In genomic region chr12:10021342-10021741, GRCh38 we compare ENCODE assay signal across 38 cellular contexts. TPM values are rescaled to one million over a fixed set of nuclear protein-coding genes. Genes with fewer than 3 reads are reported as not detected.
"Had no signal": no experiment of that assay in that cellular context is flagged by ENCODE, and none has a peak within 500 bp of the region (broad histone marks: within the 10 kb centered on the region; RNA-seq: fewer than 3 reads in every experiment).

No MANE protein-coding gene starts in this region.

- DNase-seq: activated B cell treated with CpG ODN at 0.5 μM for 24 hours; activated CD4-positive, alpha-beta memory T cell treated with anti-CD3 and anti-CD28 coated beads for 36 hours; activated CD4-positive, alpha-beta T cell treated with anti-CD3 and anti-CD28 coated beads for 4 hours; activated CD4-positive, alpha-beta T cell treated with anti-CD3 and anti-CD28 coated beads, Interleukin-2, amount 10 ng/mL, durations not matched to agents 24 days and 14 days; activated CD4-positive, alpha-beta T cell treated with anti-CD3 and anti-CD28 coated beads, Interleukin-2, amount 50 U/mL, for 1 hour; activated CD4-positive, alpha-beta T cell treated with anti-CD3 and anti-CD28 coated beads, Interleukin-2, amount 50 U/mL, for 4 hours; activated CD4-positive, CD25-positive, alpha-beta regulatory T cell treated with anti-CD3 and anti-CD28 coated beads, Interleukin-2, amount 50 U/mL, for 72 hours; activated CD8-positive, alpha-beta memory T cell treated with anti-CD3 and anti-CD28 coated beads, Interleukin-2, amount 50 U/mL, for 4 hours; activated CD8-positive, alpha-beta T cell treated with anti-CD3 and anti-CD28 coated beads for 36 hours; activated effector memory CD4-positive, alpha-beta T cell treated with anti-CD3 and anti-CD28 coated beads, Interleukin-2, amount 50 U/mL, for 16 hours; activated gamma-delta T cell treated with Interleukin-2 at 50 U/mL for 16 hours; activated naive CD4-positive, alpha-beta T cell; activated naive CD4-positive, alpha-beta T cell treated with anti-CD3 and anti-CD28 coated beads for 36 hours; activated naive CD4-positive, alpha-beta T cell treated with anti-CD3 and anti-CD28 coated beads, Interleukin-2, amount 50 U/mL, for 16 hours; activated naive CD8-positive, alpha-beta T cell treated with anti-CD3 and anti-CD28 coated beads for 36 hours; activated T-cell treated with anti-CD3 and anti-CD28 coated beads for 4 hours; activated T-cell treated with anti-CD3 and anti-CD28 coated beads, Interleukin-2, amount 50 U/mL, for 1 hour; activated T-cell treated with anti-CD3 and anti-CD28 coated beads, Interleukin-2, amount 50 U/mL, for 4 hours; activated T-cell treated with anti-CD3 and anti-CD28 coated beads, Interleukin-2, amount 50 U/mL, for 72 hours; adrenal gland; amniotic stem cell; aorta; body of pancreas; brain microvascular endothelial cell; central memory CD4-positive, alpha-beta T cell; T-helper 17 cell; T-helper 9 cell had no signal

- H3K9me3 ChIP-seq: adrenal gland, body of pancreas, breast epithelium had no signal

- H3K36me3 ChIP-seq: adrenal gland, brain microvascular endothelial cell, breast epithelium had no signal

- H3K27ac ChIP-seq: adrenal gland, body of pancreas, brain microvascular endothelial cell, breast epithelium, VCaP had no signal

- H3K27me3 ChIP-seq: adrenal gland, body of pancreas, brain microvascular endothelial cell, breast epithelium had no signal

- H3K4me1 ChIP-seq: adrenal gland, body of pancreas, breast epithelium had no signal

- ATAC-seq: activated CD8-positive, alpha-beta T cell treated with anti-CD3 and anti-CD28 coated beads for 36 hours; activated naive CD4-positive, alpha-beta T cell treated with anti-CD3 and anti-CD28 coated beads, Interleukin-2, amount 50 U/mL, for 72 hours; activated T-cell treated with anti-CD3 and anti-CD28 coated beads, Interleukin-2, amount 50 U/mL, for 4 hours; activated T-cell treated with anti-CD3 and anti-CD28 coated beads, Interleukin-2, amount 50 U/mL, for 72 hours; activated T-helper 17 cell treated with anti-CD3 and anti-CD28 coated beads, Interleukin-2, amount 50 U/mL, for 72 hours; body of pancreas; T-helper 17 cell had no signal

- FAIRE-seq: astrocyte, colon, TTC549 had no signal

- H3K4me3 ChIP-seq: adrenal gland, body of pancreas, breast epithelium had no signal

RNA-seq across cellular contexts. Expression of gene CLEC9A, which starts 9.1 kb away (rescaled TPM):
- total RNA-seq: activated B cell treated with CpG ODN at 0.5 μM for 24 hours; activated CD4-positive, alpha-beta memory T cell treated with anti-CD3 and anti-CD28 coated beads for 36 hours; activated CD4-positive, alpha-beta T cell treated with anti-CD3 and anti-CD28 coated beads, Interleukin-2, amount 10 ng/mL, durations not matched to agents 24 days and 14 days; activated CD8-positive, alpha-beta memory T cell treated with anti-CD3 and anti-CD28 coated beads for 36 hours; activated CD8-positive, alpha-beta T cell treated with anti-CD3 and anti-CD28 coated beads for 36 hours; activated naive CD4-positive, alpha-beta T cell treated with anti-CD3 and anti-CD28 coated beads for 36 hours; activated naive CD4-positive, alpha-beta T cell treated with anti-CD3 and anti-CD28 coated beads, Interleukin-2, amount 50 U/mL, for 72 hours; activated naive CD8-positive, alpha-beta T cell treated with anti-CD3 and anti-CD28 coated beads for 36 hours; activated T-cell treated with anti-CD3 and anti-CD28 coated beads, Interleukin-2, amount 50 U/mL, for 4 hours; activated T-cell treated with anti-CD3 and anti-CD28 coated beads, Interleukin-2, amount 50 U/mL, for 72 hours; activated T-helper 1 cell treated with anti-CD3 and anti-CD28 coated beads, Interleukin-12 subunit alpha, Interleukin-12 subunit beta, Interleukin-2, Interleukin-4 antibody, amounts not matched to agents 30 ng/mL and 10 ng/mL and 1 ng/mL, durations not matched to agents 14 hours and 24 hours and 36 hours; activated T-helper 17 cell treated with anti-CD3 and anti-CD28 coated beads, Interleukin-2, amount 50 U/mL, for 72 hours; astrocyte; breast epithelium; cardiac septum; cerebellum had no signal
- polyA plus RNA-seq: aorta had no signal

RNA-seq across cellular contexts. Expression of gene CLEC12B, which starts 10.9 kb away (rescaled TPM):
- total RNA-seq: activated B cell treated with CpG ODN at 0.5 μM for 24 hours; activated CD4-positive, alpha-beta memory T cell treated with anti-CD3 and anti-CD28 coated beads for 36 hours; activated CD4-positive, alpha-beta T cell treated with anti-CD3 and anti-CD28 coated beads, Interleukin-2, amount 10 ng/mL, durations not matched to agents 24 days and 14 days; activated CD8-positive, alpha-beta memory T cell treated with anti-CD3 and anti-CD28 coated beads for 36 hours; activated CD8-positive, alpha-beta T cell treated with anti-CD3 and anti-CD28 coated beads for 36 hours; activated naive CD4-positive, alpha-beta T cell treated with anti-CD3 and anti-CD28 coated beads for 36 hours; activated naive CD4-positive, alpha-beta T cell treated with anti-CD3 and anti-CD28 coated beads, Interleukin-2, amount 50 U/mL, for 72 hours; activated naive CD8-positive, alpha-beta T cell treated with anti-CD3 and anti-CD28 coated beads for 36 hours; activated T-cell treated with anti-CD3 and anti-CD28 coated beads, Interleukin-2, amount 50 U/mL, for 4 hours; activated T-cell treated with anti-CD3 and anti-CD28 coated beads, Interleukin-2, amount 50 U/mL, for 72 hours; activated T-helper 1 cell treated with anti-CD3 and anti-CD28 coated beads, Interleukin-12 subunit alpha, Interleukin-12 subunit beta, Interleukin-2, Interleukin-4 antibody, amounts not matched to agents 30 ng/mL and 10 ng/mL and 1 ng/mL, durations not matched to agents 14 hours and 24 hours and 36 hours; activated T-helper 17 cell treated with anti-CD3 and anti-CD28 coated beads, Interleukin-2, amount 50 U/mL, for 72 hours; astrocyte; body of pancreas; cardiac septum; cerebellum had no signal
- polyA plus RNA-seq: aorta had no signal

RNA-seq across cellular contexts. Expression of gene CLEC1B, which starts 22.4 kb away (rescaled TPM):
- total RNA-seq: activated B cell treated with CpG ODN at 0.5 μM for 24 hours; activated CD4-positive, alpha-beta memory T cell treated with anti-CD3 and anti-CD28 coated beads for 36 hours; activated CD4-positive, alpha-beta T cell treated with anti-CD3 and anti-CD28 coated beads, Interleukin-2, amount 10 ng/mL, durations not matched to agents 24 days and 14 days; activated CD8-positive, alpha-beta memory T cell treated with anti-CD3 and anti-CD28 coated beads for 36 hours; activated CD8-positive, alpha-beta T cell treated with anti-CD3 and anti-CD28 coated beads for 36 hours; activated naive CD4-positive, alpha-beta T cell treated with anti-CD3 and anti-CD28 coated beads for 36 hours; activated naive CD4-positive, alpha-beta T cell treated with anti-CD3 and anti-CD28 coated beads, Interleukin-2, amount 50 U/mL, for 72 hours; activated naive CD8-positive, alpha-beta T cell treated with anti-CD3 and anti-CD28 coated beads for 36 hours; activated T-cell treated with anti-CD3 and anti-CD28 coated beads, Interleukin-2, amount 50 U/mL, for 4 hours; activated T-cell treated with anti-CD3 and anti-CD28 coated beads, Interleukin-2, amount 50 U/mL, for 72 hours; activated T-helper 1 cell treated with anti-CD3 and anti-CD28 coated beads, Interleukin-12 subunit alpha, Interleukin-12 subunit beta, Interleukin-2, Interleukin-4 antibody, amounts not matched to agents 30 ng/mL and 10 ng/mL and 1 ng/mL, durations not matched to agents 14 hours and 24 hours and 36 hours; activated T-helper 17 cell treated with anti-CD3 and anti-CD28 coated beads, Interleukin-2, amount 50 U/mL, for 72 hours; aorta; astrocyte; body of pancreas; breast epithelium; cardiac septum; cerebellum had no signal
- polyA plus RNA-seq: aorta had no signal

RNA-seq across cellular contexts. Expression of gene CLEC12A, which starts 50.1 kb away (rescaled TPM):
- total RNA-seq: activated B cell treated with CpG ODN at 0.5 μM for 24 hours; activated CD4-positive, alpha-beta memory T cell treated with anti-CD3 and anti-CD28 coated beads for 36 hours; activated CD4-positive, alpha-beta T cell treated with anti-CD3 and anti-CD28 coated beads, Interleukin-2, amount 10 ng/mL, durations not matched to agents 24 days and 14 days; activated CD8-positive, alpha-beta memory T cell treated with anti-CD3 and anti-CD28 coated beads for 36 hours; activated naive CD4-positive, alpha-beta T cell treated with anti-CD3 and anti-CD28 coated beads for 36 hours; activated T-cell treated with anti-CD3 and anti-CD28 coated beads, Interleukin-2, amount 50 U/mL, for 4 hours; activated T-helper 1 cell treated with anti-CD3 and anti-CD28 coated beads, Interleukin-12 subunit alpha, Interleukin-12 subunit beta, Interleukin-2, Interleukin-4 antibody, amounts not matched to agents 30 ng/mL and 10 ng/mL and 1 ng/mL, durations not matched to agents 14 hours and 24 hours and 36 hours; astrocyte; cerebellum had no signal
